Comparison of ENCODE assay signal across 1 cellular context in the genomic region with DNA sequence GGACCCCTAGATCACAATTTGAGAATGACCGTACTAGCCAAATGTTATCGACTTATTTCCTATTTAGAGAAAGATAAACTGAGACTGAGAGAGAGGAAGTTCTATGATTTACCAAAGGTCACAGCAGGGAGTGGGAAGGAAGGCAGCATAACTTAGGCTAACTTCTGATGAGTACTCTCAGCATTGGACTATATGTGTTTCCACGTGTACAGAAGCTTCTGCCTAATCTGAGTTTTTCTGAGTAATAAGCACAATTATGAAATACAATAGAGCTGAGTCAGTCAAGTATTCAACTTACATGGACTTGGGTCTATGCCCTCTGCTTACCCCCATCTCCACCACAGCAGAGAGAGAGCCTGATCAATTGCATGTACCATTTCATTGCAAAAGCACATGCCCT.
TF ChIP-seq lines count a peak whose summit lies in the region.

No MANE protein-coding gene starts in this region.

TF ChIP-seq in SK-N-SH, 30 proteins besides CTCF, POLR2A, EP300 and RAD21 (continued from another document):
- TF ChIP-seq, protein P1, sequence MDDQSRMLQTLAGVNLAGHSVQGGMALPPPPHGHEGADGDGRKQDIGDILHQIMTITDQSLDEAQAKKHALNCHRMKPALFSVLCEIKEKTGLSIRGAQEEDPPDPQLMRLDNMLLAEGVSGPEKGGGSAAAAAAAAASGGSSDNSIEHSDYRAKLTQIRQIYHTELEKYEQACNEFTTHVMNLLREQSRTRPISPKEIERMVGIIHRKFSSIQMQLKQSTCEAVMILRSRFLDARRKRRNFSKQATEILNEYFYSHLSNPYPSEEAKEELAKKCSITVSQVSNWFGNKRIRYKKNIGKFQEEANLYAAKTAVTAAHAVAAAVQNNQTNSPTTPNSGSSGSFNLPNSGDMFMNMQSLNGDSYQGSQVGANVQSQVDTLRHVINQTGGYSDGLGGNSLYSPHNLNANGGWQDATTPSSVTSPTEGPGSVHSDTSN (IDR thresholded peaks at IDR 0.05), result no peak
- TF ChIP-seq, protein P2, sequence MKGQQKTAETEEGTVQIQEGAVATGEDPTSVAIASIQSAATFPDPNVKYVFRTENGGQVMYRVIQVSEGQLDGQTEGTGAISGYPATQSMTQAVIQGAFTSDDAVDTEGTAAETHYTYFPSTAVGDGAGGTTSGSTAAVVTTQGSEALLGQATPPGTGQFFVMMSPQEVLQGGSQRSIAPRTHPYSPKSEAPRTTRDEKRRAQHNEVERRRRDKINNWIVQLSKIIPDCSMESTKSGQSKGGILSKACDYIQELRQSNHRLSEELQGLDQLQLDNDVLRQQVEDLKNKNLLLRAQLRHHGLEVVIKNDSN (IDR thresholded peaks at IDR 0.05; ENCODE audit: borderline replicate concordance, low read depth), result no peak
